ENCODE assay signal across 23 cellular contexts in genomic region chr13:110531671-110532083, GRCh38. TPM values are rescaled to one million over a fixed set of nuclear protein-coding genes. Genes with fewer than 3 reads are reported as not detected.
DNase-seq lines count a peak whose midpoint lies in the region; ATAC-seq and TF ChIP-seq lines count a peak whose summit lies in the region.
"Had no signal": no experiment of that assay in that cellular context is flagged by ENCODE, and none has a peak within 500 bp of the region (broad histone marks: within the 10 kb centered on the region; RNA-seq: fewer than 3 reads in every experiment).

No MANE protein-coding gene starts in this region.

- H3K9me3 Mint-ChIP-seq in dendritic cell treated with granulocyte-macrophage colony-stimulating factor and Interleukin-4, amounts not matched to agents 40 ng/mL and 50 ng/mL, for 4 days = no peaks in the 10 kb centered on the region
- H3K9me3 Mint-ChIP-seq: activated T-helper 17 cell treated with anti-CD3 and anti-CD28 coated beads, Interleukin-2, amount 50 U/mL, for 72 hours; natural killer cell treated with Interleukin-12 subunit alpha and Interleukin-12 subunit beta and Interleukin-15 and Interleukin-18, amount 100 ng/mL, for 72 hours; stimulated activated naive CD8-positive, alpha-beta T cell treated with anti-CD3 and anti-CD28 coated beads, Interleukin-15, Interleukin-2, amounts not matched to agents 100 ng/mL and 50 ng/mL, for 24 hours had no signal

- ATAC-seq in left cardiac atrium (no peak), aorta (ENCODE audit: low FRiP score) (no peak)
- ATAC-seq: activated T-helper 17 cell treated with anti-CD3 and anti-CD28 coated beads, Interleukin-2, amount 50 U/mL, for 72 hours; right cardiac atrium had no signal

- H3K27ac Mint-ChIP-seq in dendritic cell treated with granulocyte-macrophage colony-stimulating factor and Interleukin-4, amounts not matched to agents 40 ng/mL and 50 ng/mL, for 4 days = peak overlapping the region; percentile 69
- H3K27ac Mint-ChIP-seq: activated naive CD8-positive, alpha-beta T cell treated with anti-CD3 and anti-CD28 coated beads, Interleukin-2, amount 10 ng/mL, durations not matched to agents 7 days and 5 days; activated T-helper 17 cell treated with anti-CD3 and anti-CD28 coated beads, Interleukin-2, amount 50 U/mL, for 72 hours; natural killer cell treated with Interleukin-12 subunit alpha and Interleukin-12 subunit beta and Interleukin-15 and Interleukin-18, amount 100 ng/mL, for 72 hours; stimulated activated naive CD8-positive, alpha-beta T cell treated with anti-CD3 and anti-CD28 coated beads, Interleukin-15, Interleukin-2, amounts not matched to agents 100 ng/mL and 50 ng/mL, for 24 hours had no signal

- in situ Hi-C loops in GM13976 (cut with MboI; ENCODE audit: low sequenced_read_pairs, unreplicated experiment) = no loop called here

- H3K4me3 ChIP-seq in right atrium auricular region (no peak overlapping the region), muscle layer of duodenum (ENCODE audit: low read depth in 1 of 2, low read length in 2 of 2) (no peak overlapping the region), aorta (ENCODE audit: low read length in 2 of 2) (no peak overlapping the region)
- H3K4me3 ChIP-seq: ovary, tibial artery had no signal

- H3K27me3 ChIP-seq in right atrium auricular region = no peaks in the 10 kb centered on the region
- no peaks in the 10 kb centered on the region for H3K27me3 ChIP-seq in muscle layer of duodenum (ENCODE audit: low read depth, low read length)
- H3K27me3 ChIP-seq in aorta (ENCODE audit: control insufficient read depth in 1 of 2, insufficient read depth in 2 of 2, low read length in 1 of 2) = no peaks in the 10 kb centered on the region
- H3K27me3 ChIP-seq: ovary, tibial artery had no signal

- H3K27ac ChIP-seq in right atrium auricular region = peak overlapping the region in 1 of 2 donors; percentile 42
- peak overlapping the region; percentile 27 for H3K27ac ChIP-seq in muscle layer of duodenum (ENCODE audit: low read length)
- H3K27ac ChIP-seq in aorta (ENCODE audit: low read depth in 1 of 2, low read length in 2 of 2) = no peak overlapping the region
- H3K27ac ChIP-seq: ovary, tibial artery had no signal

- peaks cover 43% of the 10 kb centered on the region for H3K36me3 Mint-ChIP-seq in dendritic cell treated with granulocyte-macrophage colony-stimulating factor and Interleukin-4, amounts not matched to agents 40 ng/mL and 50 ng/mL, for 4 days (ENCODE audit: low read depth)
- H3K36me3 Mint-ChIP-seq: natural killer cell treated with Interleukin-12 subunit alpha and Interleukin-12 subunit beta and Interleukin-15 and Interleukin-18, amount 100 ng/mL, for 72 hours had no signal

- POLR2A ChIA-PET in GM10248 (lab: Yijun Ruan, JAX) = no interaction called here

- H3K27me3 Mint-ChIP-seq in dendritic cell treated with granulocyte-macrophage colony-stimulating factor and Interleukin-4, amounts not matched to agents 40 ng/mL and 50 ng/mL, for 4 days = no peaks in the 10 kb centered on the region
- H3K27me3 Mint-ChIP-seq: activated naive CD8-positive, alpha-beta T cell treated with anti-CD3 and anti-CD28 coated beads, Interleukin-2, amount 10 ng/mL, durations not matched to agents 7 days and 5 days; activated T-helper 17 cell treated with anti-CD3 and anti-CD28 coated beads, Interleukin-2, amount 50 U/mL, for 72 hours; natural killer cell treated with Interleukin-12 subunit alpha and Interleukin-12 subunit beta and Interleukin-15 and Interleukin-18, amount 100 ng/mL, for 72 hours; stimulated activated naive CD8-positive, alpha-beta T cell treated with anti-CD3 and anti-CD28 coated beads, Interleukin-15, Interleukin-2, amounts not matched to agents 100 ng/mL and 50 ng/mL, for 24 hours had no signal

- 88 to 90% methylated on average over 9 of the region's 9 CpGs for WGBS in aorta, 2 donors

- CTCF ChIA-PET in GM10248 (lab: Yijun Ruan, JAX) = interaction anchor here (0.7 to 1.7 kb wide), 3 partner anchors 10 to 76 kb away, joined by 3 to 6 read pairs (median 5); no protein-coding TSS in a partner anchor

- intact Hi-C loops in left cardiac atrium (cut with DNase I) (no loop called here), aorta (cut with DNase I) (no loop called here)
- intact Hi-C loops in dendritic cell treated with granulocyte-macrophage colony-stimulating factor and Interleukin-4, amounts not matched to agents 40 ng/mL and 50 ng/mL, for 4 days (cut with micrococcal nuclease) = no loop called here

- H3K4me1 Mint-ChIP-seq in dendritic cell treated with granulocyte-macrophage colony-stimulating factor and Interleukin-4, amounts not matched to agents 40 ng/mL and 50 ng/mL, for 4 days (ENCODE audit: low read depth) = peaks cover 80% of the 10 kb centered on the region
- H3K4me1 Mint-ChIP-seq: activated T-helper 17 cell treated with anti-CD3 and anti-CD28 coated beads, Interleukin-2, amount 50 U/mL, for 72 hours had no signal

- TF ChIP-seq CTCF in right atrium auricular region (IDR thresholded peaks at IDR 0.05) (no peak), GM10248 (IDR thresholded peaks at IDR 0.05; ENCODE audit: control extremely low read depth, extremely low read depth, low read depth, missing control alignments) (no peak), GM13976 (IDR thresholded peaks at IDR 0.05; ENCODE audit: borderline replicate concordance, control extremely low read depth, extremely low read depth, insufficient read depth, missing control alignments) (no peak)

- H3K4me1 ChIP-seq in right atrium auricular region (peaks cover 0 to 21% of the 10 kb centered on the region in 2 donors), muscle layer of duodenum (ENCODE audit: control insufficient read depth in 1 of 2, insufficient read depth in 2 of 2, low read length in 2 of 2) (peaks cover 3 to 6% of the 10 kb centered on the region in 2 donors), aorta (ENCODE audit: control insufficient read depth in 1 of 2, insufficient read depth in 2 of 2, low read length in 2 of 2) (no peaks in the 10 kb centered on the region)

- H3K9me3 ChIP-seq in right atrium auricular region (no peaks in the 10 kb centered on the region), muscle layer of duodenum (ENCODE audit: control insufficient read depth in 1 of 2, low read length in 2 of 2) (no peaks in the 10 kb centered on the region), aorta (ENCODE audit: control insufficient read depth, low read length) (no peaks in the 10 kb centered on the region)
- H3K9me3 ChIP-seq: ovary, tibial artery had no signal

- no peaks in the 10 kb centered on the region for H3K36me3 ChIP-seq in right atrium auricular region
- no peaks in the 10 kb centered on the region for H3K36me3 ChIP-seq in muscle layer of duodenum (ENCODE audit: control insufficient read depth in 1 of 2, insufficient read depth in 2 of 2, low read length in 2 of 2)
- no peaks in the 10 kb centered on the region for H3K36me3 ChIP-seq in aorta (ENCODE audit: control insufficient read depth in 1 of 2, insufficient read depth in 2 of 2, low read length in 1 of 2)
- H3K36me3 ChIP-seq: ovary, tibial artery had no signal

- H3K4me3 Mint-ChIP-seq in dendritic cell treated with granulocyte-macrophage colony-stimulating factor and Interleukin-4, amounts not matched to agents 40 ng/mL and 50 ng/mL, for 4 days = no peak overlapping the region
- H3K4me3 Mint-ChIP-seq: activated naive CD8-positive, alpha-beta T cell treated with anti-CD3 and anti-CD28 coated beads, Interleukin-2, amount 10 ng/mL, durations not matched to agents 7 days and 5 days; activated T-helper 17 cell treated with anti-CD3 and anti-CD28 coated beads, Interleukin-2, amount 50 U/mL, for 72 hours; natural killer cell treated with Interleukin-12 subunit alpha and Interleukin-12 subunit beta and Interleukin-15 and Interleukin-18, amount 100 ng/mL, for 72 hours; stimulated activated naive CD8-positive, alpha-beta T cell treated with anti-CD3 and anti-CD28 coated beads, Interleukin-15, Interleukin-2, amounts not matched to agents 100 ng/mL and 50 ng/mL, for 24 hours had no signal

- DNase-seq in left cardiac atrium (peak; percentile 25), right atrium auricular region (ENCODE audit: low spot score) (no peak), GM10248 (ENCODE audit: extremely low spot score) (no peak), activated gamma-delta T cell treated with Interleukin-2 at 50 U/mL for 16 hours (no peak), GM13976 (ENCODE audit: low spot score) (no peak), aorta (no peak)
- DNase-seq: 8988T; activated CD4-positive, alpha-beta T cell treated with anti-CD3 and anti-CD28 coated beads, Interleukin-2, amount 50 U/mL, for 48 hours; activated CD8-positive, alpha-beta memory T cell treated with anti-CD3 and anti-CD28 coated beads, Interleukin-2, amount 50 U/mL, for 48 hours; activated naive CD8-positive, alpha-beta T cell treated with anti-CD3 and anti-CD28 coated beads, Interleukin-2, amount 10 ng/mL, durations not matched to agents 7 days and 5 days; cerebellar nuclear complex; DMS53; NCI-H2081; NCI-H446 treated with DMSO at 0.1 percent for 48 hours; ovary; SHP77 treated with DMSO at 0.1 percent for 48 hours; tibial artery had no signal

RNA-seq across cellular contexts. Expression of gene RAB20, which starts 29.8 kb away (rescaled TPM):
- total RNA-seq in left cardiac atrium (10 to 100 TPM; 12.7 to 24.3 TPM), right atrium auricular region (10 to 100 TPM; 10.8 to 15.7 TPM), aorta (10 to 100 TPM; 18.8 to 22.4 TPM)
- 10 to 100 TPM; 12.9 to 16.2 TPM for polyA plus RNA-seq in aorta
